In genomic region chr5:91269198-91269597, GRCh38 we compare ENCODE assay signal across 14 cellular contexts.
DNase-seq lines count a peak whose midpoint lies in the region; ATAC-seq and TF ChIP-seq lines count a peak whose summit lies in the region.
"Had no signal": no experiment of that assay in that cellular context is flagged by ENCODE, and none has a peak within 500 bp of the region (broad histone marks: within the 10 kb centered on the region; RNA-seq: fewer than 3 reads in every experiment).

No MANE protein-coding gene starts in this region.

- H3K9me3 ChIP-seq in BLaER1 (no peaks in the 10 kb centered on the region), right atrium auricular region (no peaks in the 10 kb centered on the region), SJCRH30 (replicated peaks) (no peaks in the 10 kb centered on the region; the same call in 1 of the 2 replicates), esophagus muscularis mucosa (no peaks in the 10 kb centered on the region)
- H3K9me3 ChIP-seq: psoas muscle had no signal

- H3K4me1 ChIP-seq in BLaER1 (peaks cover 17% of the 10 kb centered on the region), right atrium auricular region (peaks cover 0 to 11% of the 10 kb centered on the region in 2 donors), SJCRH30 (peaks cover 21% of the 10 kb centered on the region), esophagus muscularis mucosa (peaks cover 17 to 33% (median 21%) of the 10 kb centered on the region in 4 donors)

- 96% methylated on average over 3 of the region's 3 CpGs for WGBS in esophagus muscularis mucosa

- H3K36me3 Mint-ChIP-seq in T-helper 1 cell treated with Interleukin-12 subunit alpha and Interleukin-12 subunit beta and Interleukin-4 antibody, amounts not matched to agents 30 μg/mL and 1 μg/mL, for 36 hours (ENCODE audit: low read depth) = peaks cover 2% of the 10 kb centered on the region

- peaks cover 20% of the 10 kb centered on the region for H3K27me3 Mint-ChIP-seq in T-helper 1 cell treated with Interleukin-12 subunit alpha and Interleukin-12 subunit beta and Interleukin-4 antibody, amounts not matched to agents 30 μg/mL and 1 μg/mL, for 36 hours (ENCODE audit: low read depth)

- H3K36me3 ChIP-seq in BLaER1 = no peaks in the 10 kb centered on the region
- no peaks in the 10 kb centered on the region for H3K36me3 ChIP-seq in right atrium auricular region
- H3K36me3 ChIP-seq in SJCRH30 = no peaks in the 10 kb centered on the region
- no peaks in the 10 kb centered on the region for H3K36me3 ChIP-seq in esophagus muscularis mucosa

- H3K27me3 ChIP-seq in BLaER1 (no peaks in the 10 kb centered on the region), right atrium auricular region (no peaks in the 10 kb centered on the region), SJCRH30 (no peaks in the 10 kb centered on the region), esophagus muscularis mucosa (no peaks in the 10 kb centered on the region)

- no peak overlapping the region for H3K9ac ChIP-seq in BLaER1

- H3K27ac Mint-ChIP-seq in T-helper 1 cell treated with Interleukin-12 subunit alpha and Interleukin-12 subunit beta and Interleukin-4 antibody, amounts not matched to agents 30 μg/mL and 1 μg/mL, for 36 hours = peak overlapping the region; percentile 59

- H3K27ac ChIP-seq in BLaER1 = no peak overlapping the region
- no peak overlapping the region for H3K27ac ChIP-seq in right atrium auricular region
- H3K27ac ChIP-seq in SJCRH30 = no peak overlapping the region
- no peak overlapping the region for H3K27ac ChIP-seq in esophagus muscularis mucosa (replicated peaks in 1 of 4)
- H3K27ac ChIP-seq: C4-2B, psoas muscle had no signal

- DNase-seq in head of caudate nucleus = peak in 31 of 42 donors; percentile 9 to 71 (median 40)
- DNase-seq in right atrium auricular region (ENCODE audit: low spot score) = no peak
- no peak for DNase-seq in SJCRH30
- no peak for DNase-seq in AML-193 (lab: John Stamatoyannopoulos, UW)
- DNase-seq in esophagus muscularis mucosa (ENCODE audit: extremely low spot score) = no peak
- DNase-seq: activated T-cell treated with anti-CD3 and anti-CD28 coated beads for 4 hours; foreskin fibroblast; H7; psoas muscle; stimulated activated CD8-positive, alpha-beta memory T cell treated with anti-CD3 and anti-CD28 coated beads, Interleukin-4, amount 100 ng/mL, for 48 hours had no signal

- TF ChIP-seq POLR2A in esophagus muscularis mucosa (IDR thresholded peaks at IDR 0.05; ENCODE audit: low read depth) = no peak

- H3K4me3 ChIP-seq in BLaER1 (no peak overlapping the region), right atrium auricular region (no peak overlapping the region), SJCRH30 (no peak overlapping the region), esophagus muscularis mucosa (no peak overlapping the region)
- H3K4me3 ChIP-seq: psoas muscle had no signal

- no peaks in the 10 kb centered on the region for H4K20me1 ChIP-seq in BLaER1

- peak overlapping the region; percentile 47 for H3K4me2 ChIP-seq in BLaER1

- intact Hi-C loops in head of caudate nucleus (cut with DNase I) (no loop called here), esophagus muscularis mucosa (cut with DNase I) (no loop called here)

- peak overlapping the region; percentile 34 for H3K4me3 Mint-ChIP-seq in T-helper 1 cell treated with Interleukin-12 subunit alpha and Interleukin-12 subunit beta and Interleukin-4 antibody, amounts not matched to agents 30 μg/mL and 1 μg/mL, for 36 hours

- peak; percentile 19 for ATAC-seq in GM18858 (IDR thresholded peaks at IDR 0.05; ENCODE audit: unreplicated experiment)
- ATAC-seq: psoas muscle had no signal

- H3K4me1 Mint-ChIP-seq in T-helper 1 cell treated with Interleukin-12 subunit alpha and Interleukin-12 subunit beta and Interleukin-4 antibody, amounts not matched to agents 30 μg/mL and 1 μg/mL, for 36 hours (ENCODE audit: low read depth) = peaks cover 26% of the 10 kb centered on the region

- TF ChIP-seq EP300 in esophagus muscularis mucosa (IDR thresholded peaks at IDR 0.05) = no peak

- H3K9me3 Mint-ChIP-seq in T-helper 1 cell treated with Interleukin-12 subunit alpha and Interleukin-12 subunit beta and Interleukin-4 antibody, amounts not matched to agents 30 μg/mL and 1 μg/mL, for 36 hours = no peaks in the 10 kb centered on the region

- no peak for TF ChIP-seq CTCF in right atrium auricular region (IDR thresholded peaks at IDR 0.05)
- TF ChIP-seq CTCF in esophagus muscularis mucosa (IDR thresholded peaks at IDR 0.05) = no peak

Comparison
In these comparisons a context has a peak if more than half of its experiments do, and no peak if none do; other contexts are left out.
1. DNase-seq: peak in head of caudate nucleus (31 of 42); none in right atrium auricular region (single experiment), SJCRH30 (0 of 2), AML-193 (0 of 2) and esophagus muscularis mucosa (single experiment).